Comparison of ENCODE assay signal across 1 cellular context in genomic region chr3:103672346-103672745, GRCh38.
TF ChIP-seq lines count a peak whose summit lies in the region.

No MANE protein-coding gene starts in this region.

TF ChIP-seq in SK-N-SH treated with all-trans-retinoic acid at 6 μM for 48 hours, 23 proteins besides CTCF, POLR2A, EP300 and RAD21 (continued from another document):
- TF ChIP-seq POU6F1 (CRISPR knock-in tag; IDR thresholded peaks at IDR 0.05; ENCODE audit: borderline replicate concordance, low read depth) (no peak), CREB5 (CRISPR knock-in tag; IDR thresholded peaks at IDR 0.05; ENCODE audit: low read depth) (no peak), ZC3H10 (CRISPR knock-in tag; IDR thresholded peaks at IDR 0.05) (no peak), SNAI2 (CRISPR knock-in tag; IDR thresholded peaks at IDR 0.05) (no peak), GLIS3 (CRISPR knock-in tag; IDR thresholded peaks at IDR 0.05) (no peak), CSDC2 (CRISPR knock-in tag; IDR thresholded peaks at IDR 0.05) (no peak), OSR1 (CRISPR knock-in tag; IDR thresholded peaks at IDR 0.05) (no peak), ARNTL (CRISPR knock-in tag; IDR thresholded peaks at IDR 0.05; ENCODE audit: borderline replicate concordance, low read depth) (no peak), PATZ1 (CRISPR knock-in tag; IDR thresholded peaks at IDR 0.05; ENCODE audit: borderline replicate concordance) (no peak), ZNF8 (CRISPR knock-in tag; IDR thresholded peaks at IDR 0.05) (no peak), ZNF565 (CRISPR knock-in tag; conservative IDR thresholded peaks at IDR 0.05; ENCODE audit: low read depth) (no peak), ZNF70 (CRISPR knock-in tag; IDR thresholded peaks at IDR 0.05) (no peak), RARB (CRISPR knock-in tag; IDR thresholded peaks at IDR 0.05) (no peak), ZFP30 (CRISPR knock-in tag; IDR thresholded peaks at IDR 0.05) (no peak), TCF4 (CRISPR knock-in tag; IDR thresholded peaks at IDR 0.05; ENCODE audit: borderline replicate concordance) (no peak)
